In genomic region chr1:111219466-111220286, GRCh38 we compare ENCODE assay signal across 1 cellular context.
TF ChIP-seq lines count a peak whose summit lies in the region.

No MANE protein-coding gene starts in this region.

TF ChIP-seq in SK-N-SH, 30 proteins besides CTCF, POLR2A, EP300 and RAD21 (continued from another document):
- TF ChIP-seq POLR2AphosphoS5 (IDR thresholded peaks at IDR 0.05; ENCODE audit: low read depth, low read length) (no peak), RCOR1 (IDR thresholded peaks at IDR 0.05; ENCODE audit: low read length) (no peak), TCF12 (IDR thresholded peaks at IDR 0.05) (no peak), MEF2A (IDR thresholded peaks at IDR 0.05; ENCODE audit: borderline replicate concordance, low read depth) (no peak), SIN3A (IDR thresholded peaks at IDR 0.05; ENCODE audit: borderline replicate concordance, low read depth, low read length) (no peak), GATA2 (CRISPR knock-in tag; IDR thresholded peaks at IDR 0.05) (no peak), MAX (IDR thresholded peaks at IDR 0.05; ENCODE audit: low read depth) (no peak)
